ENCODE assay signal across 8 cellular contexts in the genomic region with DNA sequence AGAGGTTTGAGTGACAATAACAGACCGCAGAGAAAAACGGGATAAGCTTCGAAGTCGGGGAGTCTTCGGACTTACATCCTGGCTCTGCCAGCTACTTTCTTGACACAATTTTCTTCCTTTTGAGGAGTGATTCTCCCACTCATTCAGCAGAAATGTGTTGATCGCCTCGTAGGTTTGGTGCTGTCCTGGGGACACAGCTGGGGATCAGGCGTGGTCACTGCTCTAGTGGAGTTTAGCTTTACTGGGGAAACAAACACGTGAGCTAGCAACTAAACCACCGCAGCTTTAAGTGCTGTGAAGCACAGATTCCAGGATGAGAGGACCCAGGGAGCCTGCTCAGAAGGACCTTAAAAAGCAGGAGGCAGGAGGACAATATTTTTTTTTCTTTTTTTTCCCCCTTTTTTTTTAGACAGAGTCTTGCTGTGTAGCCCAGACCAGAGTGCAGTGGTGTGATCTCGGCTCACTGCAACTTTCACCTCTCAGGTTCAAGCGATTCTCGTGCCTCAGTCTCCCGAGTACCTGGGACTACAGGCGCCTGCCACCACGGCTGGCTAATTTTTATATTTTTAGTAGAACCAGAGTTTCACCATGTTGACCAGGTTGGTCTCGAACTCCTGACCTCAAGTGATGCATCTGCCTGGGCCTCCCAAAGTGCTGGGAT. TPM values are rescaled to one million over a fixed set of nuclear protein-coding genes. Genes with fewer than 3 reads are reported as not detected.
DNase-seq lines count a peak whose midpoint lies in the region; ATAC-seq and TF ChIP-seq lines count a peak whose summit lies in the region.

No MANE protein-coding gene starts in this region.

- no peaks in the 10 kb centered on the region for H3K9me3 ChIP-seq in esophagus muscularis mucosa
- no peaks in the 10 kb centered on the region for H3K9me3 ChIP-seq in neutrophil

- H3K27me3 ChIP-seq in esophagus muscularis mucosa (no peaks in the 10 kb centered on the region), neutrophil (no peaks in the 10 kb centered on the region)

- TF ChIP-seq CTCF in RWPE1 (conservative IDR thresholded peaks at IDR 0.05; ENCODE audit: low read depth) (no peak), esophagus muscularis mucosa (IDR thresholded peaks at IDR 0.05) (no peak), neutrophil (IDR thresholded peaks at IDR 0.05) (no peak)

- H3K4me1 ChIP-seq in esophagus muscularis mucosa (peaks cover 31 to 46% (median 35%) of the 10 kb centered on the region in 4 donors), neutrophil (ENCODE audit: control insufficient read depth in 1 of 2, insufficient read depth in 1 of 2, low read depth in 1 of 2, low read length in 1 of 2) (peaks cover 11 to 16% of the 10 kb centered on the region in 2 experiments)

- ATAC-seq in GM21717 (IDR thresholded peaks at IDR 0.05; ENCODE audit: unreplicated experiment): peak; percentile 5

- POLR2A ChIA-PET in RWPE1 (lab: Yijun Ruan, JAX; ENCODE audit: low non-redundant PET): interaction anchor here (0.5 kb wide), 1 partner anchor 419 kb away, joined by 3 read pairs; no protein-coding TSS in a partner anchor

- CTCF ChIA-PET in RWPE1 (lab: Yijun Ruan, JAX): interaction anchor here (0.6 to 1.1 kb wide), 5 partner anchors 116 to 209 kb away, joined by 3 to 9 read pairs (median 4); partner anchors contain the start of gene EMP2

- TF ChIP-seq POLR2A in esophagus muscularis mucosa (IDR thresholded peaks at IDR 0.05; ENCODE audit: low read depth): no peak

- no peak for TF ChIP-seq EP300 in esophagus muscularis mucosa (IDR thresholded peaks at IDR 0.05)

- peaks cover 14 to 30% (median 24%) of the 10 kb centered on the region in 4 donors for H3K36me3 ChIP-seq in esophagus muscularis mucosa
- H3K36me3 ChIP-seq in neutrophil: peaks cover 20% of the 10 kb centered on the region

- no peak for DNase-seq in RWPE1 (ENCODE audit: low spot score)
- DNase-seq in esophagus muscularis mucosa (ENCODE audit: extremely low spot score): no peak
- DNase-seq in superior temporal gyrus (ENCODE audit: extremely low spot score): no peak
- no peak for DNase-seq in stimulated activated CD4-positive, alpha-beta T cell treated with anti-CD3 and anti-CD28 coated beads, Interleukin-12 subunit alpha, Interleukin-12 subunit beta, amount 100 ng/mL, for 4 hours
- DNase-seq in NCI-H187 treated with DMSO at 0.1 percent for 48 hours (lab: John Stamatoyannopoulos, UW): no peak
- no peak for DNase-seq in NCI-H2029 treated with DMSO at 0.1 percent for 48 hours (lab: John Stamatoyannopoulos, UW)

- intact Hi-C loops in esophagus muscularis mucosa (cut with DNase I): loop anchor here (5.0 kb wide), 2 partner anchors 88 to 173 kb away; no protein-coding TSS in a partner anchor

- 39% methylated on average over 17 of the region's 17 CpGs for WGBS in esophagus muscularis mucosa

- H3K27ac ChIP-seq in RWPE1 (peak overlapping the region; percentile 90), esophagus muscularis mucosa (replicated peaks in 1 of 4) (peak overlapping the region; percentile 94 to 97 (median 96)), neutrophil (peak overlapping the region; percentile 98)

- H3K4me3 ChIP-seq in esophagus muscularis mucosa (peak overlapping the region; percentile 56 to 77 (median 70)), neutrophil (ENCODE audit: low read depth in 1 of 2, low read length in 1 of 2) (peak overlapping the region; percentile 84 to 99)

RNA-seq across cellular contexts. Expression of gene NUBP1, which starts 0.9 kb away (rescaled TPM):
- 10 to 100 TPM; 17.4 to 34.7 (median 28.4) TPM for total RNA-seq in esophagus muscularis mucosa

RNA-seq across cellular contexts. Expression of gene TEKT5, which starts 49.8 kb away (rescaled TPM):
- total RNA-seq in esophagus muscularis mucosa: not detected
